ENCODE assay signal across 10 cellular contexts in the genomic region with DNA sequence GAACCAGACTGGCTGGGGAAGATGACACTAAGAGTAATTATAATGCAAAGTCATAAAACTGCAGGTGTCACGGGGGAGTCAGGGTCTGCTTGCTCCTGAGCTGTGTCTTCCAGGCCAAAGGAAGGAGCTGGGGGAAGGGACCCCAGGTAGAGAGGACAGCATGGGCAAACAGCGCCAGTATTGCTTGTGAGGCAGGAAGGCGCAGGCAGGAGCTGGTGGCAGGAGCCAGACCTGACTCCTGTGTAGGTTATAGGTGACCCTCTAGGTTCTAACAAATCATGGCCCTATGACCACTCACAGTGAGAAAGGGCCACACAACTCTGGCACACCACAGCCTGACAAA.
DNase-seq lines count a peak whose midpoint lies in the region; ATAC-seq lines count a peak whose summit lies in the region.
"Had no signal": no experiment of that assay in that cellular context is flagged by ENCODE, and none has a peak within 500 bp of the region (broad histone marks: within the 10 kb centered on the region; RNA-seq: fewer than 3 reads in every experiment).

No MANE protein-coding gene starts in this region.

- H3K27me3 ChIP-seq in mucosa of rectum (ENCODE audit: control insufficient read depth in 2 of 2, insufficient read depth in 2 of 2, low read length in 2 of 2) = no peaks in the 10 kb centered on the region
- H3K27me3 ChIP-seq in stomach smooth muscle (ENCODE audit: control insufficient read depth in 1 of 2, insufficient read depth in 2 of 2, low read length in 2 of 2) = no peaks in the 10 kb centered on the region

- H3K4me3 Mint-ChIP-seq in activated naive CD4-positive, alpha-beta T cell treated with anti-CD3 and anti-CD28 coated beads, Interleukin-2, amount 10 ng/mL, durations not matched to agents 7 days and 5 days = peak overlapping the region; percentile 98
- H3K4me3 Mint-ChIP-seq in activated naive CD8-positive, alpha-beta T cell = peak overlapping the region; percentile 97

- peaks cover 19% of the 10 kb centered on the region for H3K27me3 Mint-ChIP-seq in activated naive CD4-positive, alpha-beta T cell treated with anti-CD3 and anti-CD28 coated beads, Interleukin-2, amount 10 ng/mL, durations not matched to agents 7 days and 5 days
- H3K27me3 Mint-ChIP-seq in activated naive CD8-positive, alpha-beta T cell = no peaks in the 10 kb centered on the region

- peaks cover 88% of the 10 kb centered on the region for H3K36me3 Mint-ChIP-seq in activated naive CD4-positive, alpha-beta T cell treated with anti-CD3 and anti-CD28 coated beads, Interleukin-2, amount 10 ng/mL, durations not matched to agents 7 days and 5 days
- H3K36me3 Mint-ChIP-seq in activated naive CD8-positive, alpha-beta T cell = peaks cover 46% of the 10 kb centered on the region

- peak overlapping the region; percentile 99 for H3K27ac Mint-ChIP-seq in activated naive CD4-positive, alpha-beta T cell treated with anti-CD3 and anti-CD28 coated beads, Interleukin-2, amount 10 ng/mL, durations not matched to agents 7 days and 5 days
- peak overlapping the region; percentile 100 for H3K27ac Mint-ChIP-seq in activated naive CD8-positive, alpha-beta T cell

- H3K36me3 ChIP-seq in mucosa of rectum (ENCODE audit: control insufficient read depth in 2 of 2, insufficient read depth in 2 of 2, low read length in 2 of 2) (peaks cover 25 to 40% of the 10 kb centered on the region in 2 donors), stomach smooth muscle (ENCODE audit: control insufficient read depth in 2 of 2, insufficient read depth in 2 of 2, low read length in 2 of 2) (peaks cover 10 to 16% of the 10 kb centered on the region in 2 donors)

- DNase-seq in activated naive CD4-positive, alpha-beta T cell treated with anti-CD3 and anti-CD28 coated beads, Interleukin-2, amount 10 ng/mL, durations not matched to agents 7 days and 5 days = peak; percentile 58
- no peak for DNase-seq in activated naive CD4-positive, alpha-beta T cell treated with Interleukin-2 at 50 U/mL for 16 hours
- no peak for DNase-seq in DMS 273 (lab: John Stamatoyannopoulos, UW; ENCODE audit: unreplicated experiment)
- DNase-seq: occipital lobe had no signal

- H3K4me1 ChIP-seq in mucosa of rectum (ENCODE audit: control insufficient read depth in 2 of 2, insufficient read depth in 2 of 2, low read length in 2 of 2) = peaks cover 46 to 51% of the 10 kb centered on the region in 2 donors
- peaks cover 45% of the 10 kb centered on the region for H3K4me1 ChIP-seq in stomach smooth muscle (ENCODE audit: control insufficient read depth, insufficient read depth, low read length)

- no peak for ATAC-seq in HG02970 (IDR thresholded peaks at IDR 0.05; ENCODE audit: low FRiP score, unreplicated experiment)
- ATAC-seq in GM19463 (IDR thresholded peaks at IDR 0.05; ENCODE audit: unreplicated experiment) = no peak

- H3K4me1 Mint-ChIP-seq in activated naive CD4-positive, alpha-beta T cell treated with anti-CD3 and anti-CD28 coated beads, Interleukin-2, amount 10 ng/mL, durations not matched to agents 7 days and 5 days = peaks cover 30% of the 10 kb centered on the region
- H3K4me1 Mint-ChIP-seq in activated naive CD8-positive, alpha-beta T cell (ENCODE audit: low read depth) = peaks cover 53% of the 10 kb centered on the region

- peak overlapping the region; percentile 83 to 89 for H3K4me3 ChIP-seq in mucosa of rectum (ENCODE audit: low read length in 2 of 2)
- peak overlapping the region; percentile 63 to 85 for H3K4me3 ChIP-seq in stomach smooth muscle (ENCODE audit: low read length in 2 of 2)

- H3K9me3 ChIP-seq in mucosa of rectum (ENCODE audit: control insufficient read depth in 2 of 2, low read length in 2 of 2) (no peaks in the 10 kb centered on the region), stomach smooth muscle (ENCODE audit: control insufficient read depth in 2 of 2, low read length in 2 of 2) (no peaks in the 10 kb centered on the region)

- H3K9ac ChIP-seq in mucosa of rectum (ENCODE audit: low read depth in 1 of 2, low read length in 2 of 2) (peak overlapping the region in 1 of 2 donors; percentile 94), stomach smooth muscle (ENCODE audit: low read length in 2 of 2) (no peak overlapping the region)
- H3K9ac ChIP-seq: KMS-11 had no signal

- CTCF ChIA-PET in activated naive CD4-positive, alpha-beta T cell treated with anti-CD3 and anti-CD28 coated beads, Interleukin-2, amount 10 ng/mL, durations not matched to agents 7 days and 5 days (lab: Charles Lee) = interaction anchor here (1.2 to 25.1 kb wide), 6 partner anchors 8 to 63 kb away, joined by 3 to 753 read pairs (median 19); a partner anchor contains a TSS

- no peaks in the 10 kb centered on the region for H3K9me3 Mint-ChIP-seq in activated naive CD4-positive, alpha-beta T cell treated with anti-CD3 and anti-CD28 coated beads, Interleukin-2, amount 10 ng/mL, durations not matched to agents 7 days and 5 days
- H3K9me3 Mint-ChIP-seq in activated naive CD8-positive, alpha-beta T cell (ENCODE audit: low read depth) = no peaks in the 10 kb centered on the region

- H3K27ac ChIP-seq in mucosa of rectum (ENCODE audit: low read depth in 2 of 2, low read length in 2 of 2) (peak overlapping the region in 1 of 2 donors; percentile 97), stomach smooth muscle (ENCODE audit: low read length) (no peak overlapping the region)
- H3K27ac ChIP-seq: KMS-11 had no signal
